1 cellular context compared by ENCODE assay signal in the genomic region with DNA sequence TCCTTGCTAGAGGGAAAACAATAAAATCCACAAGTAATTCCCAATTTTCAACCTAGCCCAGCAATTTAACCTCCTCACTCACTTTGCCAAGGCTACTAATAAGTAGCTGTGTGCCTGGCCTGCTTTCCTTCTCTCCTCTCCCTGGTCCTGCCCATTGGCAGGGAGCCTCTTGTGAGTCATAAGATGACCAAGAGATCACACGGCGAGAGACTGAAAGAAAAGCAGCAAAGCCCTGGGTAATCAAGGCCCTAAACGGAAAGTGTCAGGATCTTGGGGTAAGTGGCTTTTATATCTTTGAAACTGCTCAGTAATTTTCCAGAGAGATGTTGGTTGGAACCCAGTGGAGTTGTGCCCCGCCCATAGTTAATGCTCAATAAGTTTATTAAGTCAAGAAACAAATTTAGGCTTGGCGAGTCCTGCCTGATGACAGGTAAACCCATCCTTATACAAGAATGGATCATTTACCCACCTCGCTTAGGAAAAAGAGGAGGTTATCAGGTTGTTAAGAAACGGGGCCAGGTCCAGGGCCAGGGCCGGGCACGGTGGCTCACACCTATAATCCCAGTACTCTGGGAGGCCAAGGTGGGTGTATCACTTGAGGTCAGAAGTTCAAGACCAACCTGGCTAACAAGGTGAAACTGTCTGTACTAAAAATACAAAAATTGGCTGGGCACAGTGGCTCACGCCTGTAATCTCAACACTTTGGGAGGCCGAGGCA.
TF ChIP-seq lines count a peak whose summit lies in the region.

No MANE protein-coding gene starts in this region.

TF ChIP-seq in endothelial cell of umbilical vein, 7 proteins besides CTCF, POLR2A, EP300 and RAD21 (continued from another document):
- TF ChIP-seq JUN (IDR thresholded peaks at IDR 0.05; ENCODE audit: borderline replicate concordance, insufficient read depth, insufficient read length, low read depth) (peak; percentile 64), FOS (IDR thresholded peaks at IDR 0.05; ENCODE audit: borderline replicate concordance, insufficient read depth, low read length) (peak; percentile 81), GATA2 (IDR thresholded peaks at IDR 0.05; ENCODE audit: insufficient read depth, insufficient read length, low read depth, low read length) (no peak)
TF ChIP-seq in endothelial cell of umbilical vein: peak in this region for 2.
